In genomic region chr17:7324438-7324779, GRCh38 we compare ENCODE assay signal across 1 cellular context.
TF ChIP-seq lines count a peak whose summit lies in the region.

No MANE protein-coding gene starts in this region.

TF ChIP-seq in H1, 55 proteins besides CTCF, POLR2A, EP300 and RAD21:
- no peak for TF ChIP-seq TAF1 (IDR thresholded peaks at IDR 0.05; ENCODE audit: low read depth, low read length)
- TF ChIP-seq CBX8 (IDR thresholded peaks at IDR 0.05; ENCODE audit: borderline replicate concordance, low read depth, low read length), result no peak
- no peak for TF ChIP-seq KDM5A (IDR thresholded peaks at IDR 0.05; ENCODE audit: low read length)
- no peak for TF ChIP-seq RFX5 (IDR thresholded peaks at IDR 0.05; ENCODE audit: borderline replicate concordance, low read depth, low read length)
- no peak for TF ChIP-seq MAFK (IDR thresholded peaks at IDR 0.05; ENCODE audit: low read depth, low read length)
- no peak for TF ChIP-seq BACH1 (IDR thresholded peaks at IDR 0.05; ENCODE audit: low read length)
- TF ChIP-seq TEAD4 (IDR thresholded peaks at IDR 0.05; ENCODE audit: low read depth, low read length), result no peak
- TF ChIP-seq POLR2AphosphoS5 (IDR thresholded peaks at IDR 0.05; ENCODE audit: low read depth, low read length), result no peak
- TF ChIP-seq NANOG (IDR thresholded peaks at IDR 0.05; ENCODE audit: insufficient read depth, low read depth, low read length, poor library complexity, severe bottlenecking), result no peak
- TF ChIP-seq SIRT6 (IDR thresholded peaks at IDR 0.05; ENCODE audit: low read length), result no peak
- no peak for TF ChIP-seq ATF2 (IDR thresholded peaks at IDR 0.05; ENCODE audit: low read length)
- no peak for TF ChIP-seq EZH2 (IDR thresholded peaks at IDR 0.05; ENCODE audit: low read depth, low read length, severe bottlenecking)
- TF ChIP-seq SP1 (IDR thresholded peaks at IDR 0.05; ENCODE audit: low read depth, low read length), result no peak
- no peak for TF ChIP-seq KDM1A (IDR thresholded peaks at IDR 0.05; ENCODE audit: borderline replicate concordance, low read length)
- no peak for TF ChIP-seq POU5F1 (IDR thresholded peaks at IDR 0.05; ENCODE audit: low read depth, low read length)
- TF ChIP-seq JUND (IDR thresholded peaks at IDR 0.05; ENCODE audit: low read length), result no peak
- TF ChIP-seq USF2 (IDR thresholded peaks at IDR 0.05; ENCODE audit: low read length), result no peak
